ENCODE assay signal across 25 cellular contexts in the genomic region with DNA sequence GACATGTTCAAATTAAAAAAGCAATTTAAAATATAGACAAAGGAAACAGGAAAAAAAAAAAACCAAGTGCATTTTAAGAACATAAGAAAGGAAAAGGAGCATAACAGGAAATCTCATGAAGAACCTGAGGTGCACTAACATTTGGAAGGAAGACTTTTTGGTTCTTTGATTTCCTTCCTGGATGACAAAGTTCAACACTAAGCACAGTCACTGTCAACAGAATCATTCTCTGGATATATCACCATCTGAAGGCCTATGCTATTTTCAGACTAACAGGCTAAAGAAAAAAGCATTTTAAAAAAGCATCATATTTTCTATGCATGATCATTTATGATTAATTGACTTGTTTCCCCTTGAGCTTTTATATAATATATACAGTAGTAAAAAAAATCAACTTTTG.
DNase-seq lines count a peak whose midpoint lies in the region; ATAC-seq and TF ChIP-seq lines count a peak whose summit lies in the region.
"Had no signal": no experiment of that assay in that cellular context is flagged by ENCODE, and none has a peak within 500 bp of the region (broad histone marks: within the 10 kb centered on the region; RNA-seq: fewer than 3 reads in every experiment).

No MANE protein-coding gene starts in this region.

- no peaks in the 10 kb centered on the region for H3K9me3 ChIP-seq in CD4-positive, alpha-beta T cell (ENCODE audit: control insufficient read depth, low read length)
- no peaks in the 10 kb centered on the region for H3K9me3 ChIP-seq in naive thymus-derived CD4-positive, alpha-beta T cell (ENCODE audit: control insufficient read depth in 2 of 3, low read length in 3 of 3)

- intact Hi-C loops in CD4-positive, alpha-beta T cell (cut with DNase I, micrococcal nuclease) = loop anchor here (5.0 kb wide), 2 partner anchors 407 to 967 kb away; a partner anchor contains a TSS
- intact Hi-C loops in naive thymus-derived CD4-positive, alpha-beta T cell (cut with micrococcal nuclease) = loop anchor here (5.0 kb wide), 4 partner anchors 162 to 1187 kb away; a partner anchor contains a TSS

- H3K27ac ChIP-seq in CD4-positive, alpha-beta T cell (ENCODE audit: low read depth, low read length) = no peak overlapping the region
- peak overlapping the region; percentile 55 for H3K27ac ChIP-seq in VCaP
- peak overlapping the region; percentile 15 for H3K27ac ChIP-seq in naive thymus-derived CD4-positive, alpha-beta T cell (ENCODE audit: low read depth, low read length)
- H3K27ac ChIP-seq: HL-60, KMS-11 had no signal

- H3K27me3 ChIP-seq in CD4-positive, alpha-beta T cell (ENCODE audit: control insufficient read depth, insufficient read depth, low read length) = no peaks in the 10 kb centered on the region
- no peaks in the 10 kb centered on the region for H3K27me3 ChIP-seq in naive thymus-derived CD4-positive, alpha-beta T cell (ENCODE audit: control insufficient read depth in 2 of 2, insufficient read depth in 2 of 2, low read length in 2 of 2)

- no peak for DNase-seq in activated T-cell treated with anti-CD3 and anti-CD28 coated beads, Interleukin-2, amount 50 U/mL, for 72 hours
- no peak for DNase-seq in activated T-cell treated with anti-CD3 and anti-CD28 coated beads, Interleukin-2, amount 50 U/mL, for 48 hours
- DNase-seq in CD4-positive, alpha-beta T cell = no peak
- DNase-seq in naive thymus-derived CD4-positive, alpha-beta T cell = peak in 1 of 9 donors; percentile 2
- DNase-seq in DMS79 treated with DMSO at 0.1 percent for 48 hours (lab: John Stamatoyannopoulos, UW) (no peak), GF-D8 (lab: John Stamatoyannopoulos, UW) (no peak)
- no peak for DNase-seq in effector memory CD8-positive, alpha-beta T cell
- DNase-seq: 8988T, COR-L47, DMS 273 treated with DMSO at 0.1 percent for 48 hours, DND-41, GOT3, HCEC 1CT, NCI-H1092 treated with DMSO at 0.1 percent for 48 hours, NCI-H2029 treated with DMSO at 0.1 percent for 48 hours, NCI-H2171, NCI-H345, NCI-H524 treated with DMSO at 0.1 percent for 48 hours, NCI-H82, SIG-M5 had no signal

- H3K9me3 Mint-ChIP-seq in activated T-cell treated with anti-CD3 and anti-CD28 coated beads, Interleukin-2, amount 50 U/mL, for 72 hours = no peaks in the 10 kb centered on the region
- no peaks in the 10 kb centered on the region for H3K9me3 Mint-ChIP-seq in CD4-positive, alpha-beta T cell
- H3K9me3 Mint-ChIP-seq in naive thymus-derived CD4-positive, alpha-beta T cell = no peaks in the 10 kb centered on the region
- H3K9me3 Mint-ChIP-seq in effector memory CD8-positive, alpha-beta T cell = no peaks in the 10 kb centered on the region
- H3K9me3 Mint-ChIP-seq: CD14-positive monocyte had no signal

- no peak overlapping the region for H3K4me3 Mint-ChIP-seq in activated T-cell treated with anti-CD3 and anti-CD28 coated beads, Interleukin-2, amount 50 U/mL, for 72 hours
- no peak overlapping the region for H3K4me3 Mint-ChIP-seq in CD4-positive, alpha-beta T cell
- peak overlapping the region in 5 of 10 donors; percentile 0 to 39 (median 20) for H3K4me3 Mint-ChIP-seq in naive thymus-derived CD4-positive, alpha-beta T cell
- no peak overlapping the region for H3K4me3 Mint-ChIP-seq in effector memory CD8-positive, alpha-beta T cell
- H3K4me3 Mint-ChIP-seq: CD14-positive monocyte had no signal

- POLR2A ChIA-PET in CD4-positive, alpha-beta T cell (lab: Charles Lee) = no interaction called here
- POLR2A ChIA-PET in naive thymus-derived CD4-positive, alpha-beta T cell (lab: Charles Lee) = no interaction called here

- H3K36me3 Mint-ChIP-seq in activated T-cell treated with anti-CD3 and anti-CD28 coated beads, Interleukin-2, amount 50 U/mL, for 72 hours (ENCODE audit: insufficient read depth in 2 of 2) = no peaks in the 10 kb centered on the region
- H3K36me3 Mint-ChIP-seq in CD4-positive, alpha-beta T cell (ENCODE audit: low read depth) = no peaks in the 10 kb centered on the region
- H3K36me3 Mint-ChIP-seq in naive thymus-derived CD4-positive, alpha-beta T cell = peaks cover 0 to 4% (median 0%) of the 10 kb centered on the region in 5 donors
- peaks cover 5% of the 10 kb centered on the region for H3K36me3 Mint-ChIP-seq in effector memory CD8-positive, alpha-beta T cell (ENCODE audit: insufficient read depth)

- ATAC-seq in activated T-cell treated with anti-CD3 and anti-CD28 coated beads, Interleukin-2, amount 50 U/mL, for 72 hours (replicated peaks in 1 of 2) = no peak
- ATAC-seq in CD4-positive, alpha-beta T cell (ENCODE audit: poor library complexity) = no peak
- no peak for ATAC-seq in naive thymus-derived CD4-positive, alpha-beta T cell
- no peak for ATAC-seq in effector memory CD8-positive, alpha-beta T cell (replicated peaks)
- ATAC-seq: Panc1 had no signal

- peaks cover 0 to 18% of the 10 kb centered on the region in 2 donors for H3K4me1 ChIP-seq in naive thymus-derived CD4-positive, alpha-beta T cell (ENCODE audit: control insufficient read depth in 2 of 2, insufficient read depth in 2 of 2, low read length in 2 of 2)

- CTCF ChIA-PET in CD4-positive, alpha-beta T cell (lab: Charles Lee) = interaction anchor here (0.7 to 1.8 kb wide), 3 partner anchors 406 to 642 kb away, joined by 3 to 6 read pairs (median 3); no protein-coding TSS in a partner anchor
- CTCF ChIA-PET in naive thymus-derived CD4-positive, alpha-beta T cell (lab: Charles Lee) = interaction anchor here (0.6 to 8.2 kb wide), 5 partner anchors 350 to 1754 kb away, joined by 3 to 54 read pairs (median 4); a partner anchor contains a TSS

- no peaks in the 10 kb centered on the region for H3K27me3 Mint-ChIP-seq in activated T-cell treated with anti-CD3 and anti-CD28 coated beads, Interleukin-2, amount 50 U/mL, for 72 hours (ENCODE audit: low read depth)
- H3K27me3 Mint-ChIP-seq in CD4-positive, alpha-beta T cell = no peaks in the 10 kb centered on the region
- H3K27me3 Mint-ChIP-seq in naive thymus-derived CD4-positive, alpha-beta T cell = no peaks in the 10 kb centered on the region
- no peaks in the 10 kb centered on the region for H3K27me3 Mint-ChIP-seq in effector memory CD8-positive, alpha-beta T cell

- no peaks in the 10 kb centered on the region for H3K36me3 ChIP-seq in naive thymus-derived CD4-positive, alpha-beta T cell (ENCODE audit: control insufficient read depth in 2 of 3, insufficient read depth in 3 of 3, low read length in 3 of 3)

- no peak overlapping the region for H3K4me3 ChIP-seq in naive thymus-derived CD4-positive, alpha-beta T cell (ENCODE audit: low read length)

- peaks cover 11% of the 10 kb centered on the region for H3K4me1 Mint-ChIP-seq in activated T-cell treated with anti-CD3 and anti-CD28 coated beads, Interleukin-2, amount 50 U/mL, for 72 hours (ENCODE audit: low read depth)
- H3K4me1 Mint-ChIP-seq in CD4-positive, alpha-beta T cell (ENCODE audit: low read depth) = peaks cover 30% of the 10 kb centered on the region
- H3K4me1 Mint-ChIP-seq in naive thymus-derived CD4-positive, alpha-beta T cell = peaks cover 5 to 30% (median 27%) of the 10 kb centered on the region in 7 donors
- H3K4me1 Mint-ChIP-seq in effector memory CD8-positive, alpha-beta T cell (ENCODE audit: low read depth in 2 of 2) = no peaks in the 10 kb centered on the region

- H3K27ac Mint-ChIP-seq in activated T-cell treated with anti-CD3 and anti-CD28 coated beads, Interleukin-2, amount 50 U/mL, for 72 hours = peak overlapping the region; percentile 46
- H3K27ac Mint-ChIP-seq in CD4-positive, alpha-beta T cell = peak overlapping the region; percentile 46
- peak overlapping the region in 5 of 9 donors; percentile 25 to 76 (median 63) for H3K27ac Mint-ChIP-seq in naive thymus-derived CD4-positive, alpha-beta T cell
- H3K27ac Mint-ChIP-seq in effector memory CD8-positive, alpha-beta T cell = no peak overlapping the region

- TF ChIP-seq CTCF in CD4-positive, alpha-beta T cell (IDR thresholded peaks at IDR 0.05) = no peak
- TF ChIP-seq CTCF in VCaP (conservative IDR thresholded peaks at IDR 0.05) = no peak

Comparison
In these comparisons a context has a peak if more than half of its experiments do, and no peak if none do; other contexts are left out.
1. H3K27ac Mint-ChIP-seq: peak in activated T-cell treated with anti-CD3 and anti-CD28 coated beads, Interleukin-2, amount 50 U/mL, for 72 hours (single experiment), CD4-positive, alpha-beta T cell (single experiment) and naive thymus-derived CD4-positive, alpha-beta T cell (5 of 9); none in effector memory CD8-positive, alpha-beta T cell (0 of 2).